ENCODE assay signal across 1 cellular context in the genomic region with DNA sequence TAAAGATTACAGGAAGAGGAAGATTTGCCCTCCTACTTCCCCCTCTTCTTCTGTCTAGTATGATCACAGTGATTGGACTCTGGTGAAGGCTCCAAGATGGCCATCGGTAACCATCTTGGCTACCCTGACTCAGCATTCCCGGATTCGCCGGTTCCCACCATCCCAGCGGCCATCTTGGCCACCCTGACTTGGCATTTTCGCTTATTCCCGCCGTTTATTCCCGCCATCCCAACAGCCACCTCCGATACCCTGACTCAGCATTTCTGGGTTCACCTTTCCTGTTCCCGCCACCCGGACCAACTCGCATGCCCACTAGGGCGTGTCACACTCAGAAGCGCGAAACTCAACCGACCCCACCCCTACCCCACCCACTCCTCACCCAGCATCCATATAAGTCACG.
A peak's percentile ranks its signal among the peaks of the same experiment; 100 is the strongest.
TF ChIP-seq lines count a peak whose summit lies in the region.

No MANE protein-coding gene starts in this region.

TF ChIP-seq in H1, 55 proteins besides CTCF, POLR2A, EP300 and RAD21 (continued from another document):
- TF ChIP-seq GTF2F1 (IDR thresholded peaks at IDR 0.05; ENCODE audit: borderline replicate concordance, low read depth, low read length) (no peak), SP2 (IDR thresholded peaks at IDR 0.05; ENCODE audit: low read length) (no peak), POU5F1 (IDR thresholded peaks at IDR 0.05; ENCODE audit: low read depth, low read length) (no peak), MAFK (IDR thresholded peaks at IDR 0.05; ENCODE audit: low read depth, low read length) (peak; percentile 80), CHD1 (IDR thresholded peaks at IDR 0.05; ENCODE audit: low read depth, low read length) (no peak)
